15 cellular contexts compared by ENCODE assay signal in genomic region chr7:40095695-40096327, GRCh38. TPM values are rescaled to one million over a fixed set of nuclear protein-coding genes. Genes with fewer than 3 reads are reported as not detected.
DNase-seq lines count a peak whose midpoint lies in the region; ATAC-seq and TF ChIP-seq lines count a peak whose summit lies in the region.
"Had no signal": no experiment of that assay in that cellular context is flagged by ENCODE, and none has a peak within 500 bp of the region (broad histone marks: within the 10 kb centered on the region; RNA-seq: fewer than 3 reads in every experiment).

No MANE protein-coding gene starts in this region.

- H3K4me1 Mint-ChIP-seq in stimulated activated naive CD8-positive, alpha-beta T cell treated with anti-CD3 and anti-CD28 coated beads, Interleukin-15, Interleukin-2, amounts not matched to agents 100 ng/mL and 50 ng/mL, for 24 hours (ENCODE audit: low read depth), result peaks cover 8% of the 10 kb centered on the region
- H3K4me1 Mint-ChIP-seq in stimulated activated naive CD8-positive, alpha-beta T cell treated with anti-CD3 and anti-CD28 coated beads, Interleukin-15, amount 100 ng/mL, for 72 hours, result no peaks in the 10 kb centered on the region
- peaks cover 9% of the 10 kb centered on the region for H3K4me1 Mint-ChIP-seq in endodermal cell

- H3K27ac ChIP-seq in SK-N-MC (peak overlapping the region; percentile 55), endodermal cell (ENCODE audit: low read depth, low read length) (peak overlapping the region; percentile 10), MM.1S (ENCODE audit: low read length) (no peak overlapping the region)

- 60% methylated on average over 1 of the region's 1 CpG; no CpG with 5 or more reads in 1 of the 2 experiments for WGBS in endodermal cell (ENCODE audit: insufficient coverage in 1 of 2, insufficient read length in 1 of 2), 2 experiments

- DNase-seq in stimulated activated naive CD8-positive, alpha-beta T cell treated with anti-CD3 and anti-CD28 coated beads, Interleukin-15, amount 100 ng/mL, for 72 hours, result no peak
- DNase-seq in SK-N-MC (ENCODE audit: low read depth, low spot score) (no peak), endodermal cell (no peak), GM03348 (ENCODE audit: low spot score) (no peak), MM.1S (no peak), NCI-H2029 treated with DMSO at 0.1 percent for 48 hours (lab: John Stamatoyannopoulos, UW) (no peak)
- no peak for DNase-seq in activated CD4-positive, CD25-positive, alpha-beta regulatory T cell treated with anti-CD3 and anti-CD28 coated beads, Interleukin-2, amount 50 U/mL, for 72 hours
- DNase-seq: HCEC 1CT, NCI-H1436, NCI-H2081, NCI-H510A treated with DMSO at 0.1 percent for 48 hours, OCI-M1, RPMI8226 had no signal

- no peaks in the 10 kb centered on the region for H3K9me3 Mint-ChIP-seq in stimulated activated naive CD8-positive, alpha-beta T cell treated with anti-CD3 and anti-CD28 coated beads, Interleukin-15, Interleukin-2, amounts not matched to agents 100 ng/mL and 50 ng/mL, for 24 hours
- H3K9me3 Mint-ChIP-seq in stimulated activated naive CD8-positive, alpha-beta T cell treated with anti-CD3 and anti-CD28 coated beads, Interleukin-15, amount 100 ng/mL, for 72 hours, result no peaks in the 10 kb centered on the region
- no peaks in the 10 kb centered on the region for H3K9me3 Mint-ChIP-seq in endodermal cell

- H3K4me3 ChIP-seq in SK-N-MC (0 out of 2 replicates have a peak overlapping the region, but pooled peaks have one; percentile 1), endodermal cell (ENCODE audit: low read length) (no peak overlapping the region), MM.1S (ENCODE audit: low read length) (no peak overlapping the region)

- H3K36me3 ChIP-seq in SK-N-MC (ENCODE audit: insufficient read depth, low read length), result peaks cover 45% of the 10 kb centered on the region
- H3K36me3 ChIP-seq in endodermal cell (ENCODE audit: control insufficient read depth, insufficient read depth, low read length), result peaks cover 56% of the 10 kb centered on the region
- no peaks in the 10 kb centered on the region for H3K36me3 ChIP-seq in MM.1S (replicated peaks; ENCODE audit: insufficient read depth, low read length)

- peak overlapping the region; percentile 33 for H3K27ac Mint-ChIP-seq in stimulated activated naive CD8-positive, alpha-beta T cell treated with anti-CD3 and anti-CD28 coated beads, Interleukin-15, Interleukin-2, amounts not matched to agents 100 ng/mL and 50 ng/mL, for 24 hours
- H3K27ac Mint-ChIP-seq in stimulated activated naive CD8-positive, alpha-beta T cell treated with anti-CD3 and anti-CD28 coated beads, Interleukin-15, amount 100 ng/mL, for 72 hours, result no peak overlapping the region
- H3K27ac Mint-ChIP-seq in endodermal cell, result no peak overlapping the region
- H3K27ac Mint-ChIP-seq: B cell had no signal

- no peak overlapping the region for H3K4me2 ChIP-seq in MM.1S (ENCODE audit: low read depth, low read length)

- no peak overlapping the region for H2AFZ ChIP-seq in MM.1S (ENCODE audit: low read length)

- H3K9me3 ChIP-seq in SK-N-MC (ENCODE audit: low read depth, low read length) (no peaks in the 10 kb centered on the region), endodermal cell (ENCODE audit: control insufficient read depth, low read length) (no peaks in the 10 kb centered on the region), MM.1S (replicated peaks; ENCODE audit: insufficient read depth, low read length) (no peaks in the 10 kb centered on the region)

- no peaks in the 10 kb centered on the region for H3K9me2 ChIP-seq in MM.1S (replicated peaks; ENCODE audit: insufficient read depth, low read length)

- no peak for TF ChIP-seq CTCF in endodermal cell (conservative IDR thresholded peaks at IDR 0.05)
- no peak for TF ChIP-seq CTCF in MM.1S (IDR thresholded peaks at IDR 0.05; ENCODE audit: low read length)

- H4K20me1 ChIP-seq in MM.1S (ENCODE audit: insufficient read depth, low read length), result no peaks in the 10 kb centered on the region

- H3K9ac ChIP-seq in SK-N-MC (ENCODE audit: insufficient read length) (no peak overlapping the region), endodermal cell (ENCODE audit: extremely low read depth, low read length, poor library complexity, severe bottlenecking) (no peak overlapping the region), MM.1S (ENCODE audit: low read length) (no peak overlapping the region)

- H3F3A ChIP-seq in MM.1S (ENCODE audit: insufficient read depth, low read length), result no peaks in the 10 kb centered on the region

- H3K27me3 ChIP-seq in endodermal cell (ENCODE audit: control insufficient read depth, insufficient read depth, low read length, poor library complexity, severe bottlenecking) (no peaks in the 10 kb centered on the region), MM.1S (replicated peaks; ENCODE audit: insufficient read depth, low read length) (no peaks in the 10 kb centered on the region)

- H3K4me1 ChIP-seq in endodermal cell (ENCODE audit: control insufficient read depth, insufficient read depth, low read length), result no peaks in the 10 kb centered on the region
- no peaks in the 10 kb centered on the region for H3K4me1 ChIP-seq in MM.1S (ENCODE audit: low read length)

- peaks cover 43% of the 10 kb centered on the region for H3K36me3 Mint-ChIP-seq in stimulated activated naive CD8-positive, alpha-beta T cell treated with anti-CD3 and anti-CD28 coated beads, Interleukin-15, Interleukin-2, amounts not matched to agents 100 ng/mL and 50 ng/mL, for 24 hours (ENCODE audit: low read depth)
- peaks cover 26% of the 10 kb centered on the region for H3K36me3 Mint-ChIP-seq in endodermal cell (ENCODE audit: low read depth)

- H3K79me2 ChIP-seq in MM.1S (ENCODE audit: low read length), result no peaks in the 10 kb centered on the region

- no peaks in the 10 kb centered on the region for H3K27me3 Mint-ChIP-seq in stimulated activated naive CD8-positive, alpha-beta T cell treated with anti-CD3 and anti-CD28 coated beads, Interleukin-15, Interleukin-2, amounts not matched to agents 100 ng/mL and 50 ng/mL, for 24 hours
- H3K27me3 Mint-ChIP-seq in stimulated activated naive CD8-positive, alpha-beta T cell treated with anti-CD3 and anti-CD28 coated beads, Interleukin-15, amount 100 ng/mL, for 72 hours, result no peaks in the 10 kb centered on the region
- no peaks in the 10 kb centered on the region for H3K27me3 Mint-ChIP-seq in endodermal cell (ENCODE audit: insufficient read depth)
- H3K27me3 Mint-ChIP-seq: B cell had no signal

- H3K4me3 Mint-ChIP-seq in stimulated activated naive CD8-positive, alpha-beta T cell treated with anti-CD3 and anti-CD28 coated beads, Interleukin-15, Interleukin-2, amounts not matched to agents 100 ng/mL and 50 ng/mL, for 24 hours, result no peak overlapping the region
- no peak overlapping the region for H3K4me3 Mint-ChIP-seq in stimulated activated naive CD8-positive, alpha-beta T cell treated with anti-CD3 and anti-CD28 coated beads, Interleukin-15, amount 100 ng/mL, for 72 hours
- H3K4me3 Mint-ChIP-seq in endodermal cell, result no peak overlapping the region
- H3K4me3 Mint-ChIP-seq: B cell had no signal

- no peak for ATAC-seq in stimulated activated naive CD8-positive, alpha-beta T cell treated with anti-CD3 and anti-CD28 coated beads, Interleukin-15, amount 100 ng/mL, for 72 hours

RNA-seq across cellular contexts. Expression of gene MPLKIP, which starts 38.6 kb away (rescaled TPM):
- 10 to 100 TPM; 43.5 to 53.5 TPM for total RNA-seq in endodermal cell
- 51.6 TPM for polyA plus RNA-seq in endodermal cell (2013, experiment 1 of 2)
- polyA plus RNA-seq in endodermal cell (2013, experiment 2 of 2), result 46.2 TPM

RNA-seq across cellular contexts. Expression of gene SUGCT, which starts 39.0 kb away (rescaled TPM):
- 1 to 10 TPM; 3.6 to 3.9 TPM for total RNA-seq in endodermal cell
- 5.6 TPM for polyA plus RNA-seq in endodermal cell (2013, experiment 1 of 2)
- polyA plus RNA-seq in endodermal cell (2013, experiment 2 of 2), result 5.9 TPM
